Comparison of ENCODE assay signal across 19 cellular contexts in the genomic region with DNA sequence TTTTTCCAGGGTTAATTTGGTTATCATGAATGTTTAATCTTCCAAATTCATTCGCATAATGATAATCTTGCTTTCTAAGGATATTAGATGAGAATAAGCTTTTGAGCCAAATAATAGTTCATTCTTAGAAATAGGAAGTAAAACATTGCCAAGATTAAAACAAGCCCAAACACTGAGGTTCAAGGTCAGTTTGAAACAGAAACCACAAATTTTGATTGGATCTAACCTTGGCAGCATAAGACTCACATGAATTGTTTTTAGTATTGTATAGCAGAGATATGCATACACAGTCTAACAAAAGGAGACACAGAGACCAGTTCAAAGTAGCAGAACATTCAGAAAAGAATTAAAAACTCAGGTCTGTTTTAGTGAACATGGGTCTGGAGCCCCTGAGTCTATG. TPM values are rescaled to one million over a fixed set of nuclear protein-coding genes. Genes with fewer than 3 reads are reported as not detected.
DNase-seq lines count a peak whose midpoint lies in the region; ATAC-seq and TF ChIP-seq lines count a peak whose summit lies in the region.
"Had no signal": no experiment of that assay in that cellular context is flagged by ENCODE, and none has a peak within 500 bp of the region (broad histone marks: within the 10 kb centered on the region; RNA-seq: fewer than 3 reads in every experiment).

No MANE protein-coding gene starts in this region.

- H3K4me3 ChIP-seq in HCT116 (replicated peaks in 1 of 2; ENCODE audit: low read depth in 1 of 2, low read length in 2 of 2) (no peak overlapping the region), astrocyte of the spinal cord (ENCODE audit: low read depth, low read length) (no peak overlapping the region), fibroblast of the aortic adventitia (ENCODE audit: low read depth, low read length) (no peak overlapping the region)
- H3K4me3 ChIP-seq: GM23248, HAP-1, MG63, SJSA1 had no signal

- peak overlapping the region; percentile 64 for H2AFZ ChIP-seq in HCT116 (ENCODE audit: low read depth, low read length, poor library complexity, severe bottlenecking)
- H2AFZ ChIP-seq: GM23248 had no signal

- H3K9me2 ChIP-seq in HCT116 (ENCODE audit: insufficient read depth), result no peaks in the 10 kb centered on the region

- intact Hi-C loops in CD14-positive monocyte (cut with micrococcal nuclease), result no loop called here
- intact Hi-C loops in HCT116 (cut with micrococcal nuclease), result loop anchor here (5.0 kb wide), 1 partner anchor 786 kb away; no protein-coding TSS in a partner anchor

- no peak overlapping the region for H3K9ac ChIP-seq in HCT116 (ENCODE audit: low read length)
- H3K9ac ChIP-seq: GM23248 had no signal

- H3K4me3 Mint-ChIP-seq in CD14-positive monocyte, result no peak overlapping the region

- no peaks in the 10 kb centered on the region for H3K27me3 ChIP-seq in HCT116 (ENCODE audit: insufficient read depth, low read length)
- H3K27me3 ChIP-seq: MG63, SJSA1 had no signal

- H3K4me2 ChIP-seq in HCT116 (ENCODE audit: low read length), result no peak overlapping the region

- POLR2A ChIA-PET in HCT116 (lab: Charles Lee), result no interaction called here
- POLR2A ChIA-PET in RWPE1 (lab: Yijun Ruan, JAX; ENCODE audit: low non-redundant PET), result no interaction called here

- no peak for TF ChIP-seq POLR2A in HCT116 (IDR thresholded peaks at IDR 0.05; ENCODE audit: borderline replicate concordance, extremely low read depth, insufficient read depth, insufficient read length)

- RAD21 ChIA-PET in HCT116 (lab: Charles Lee; ENCODE audit: low non-redundant PET in 1 of 2, low total read pairs in 2 of 2, uncharacterized antibody in 2 of 2, unreplicated experiment in 2 of 2), result no interaction called here

- peaks cover 0 to 10% of the 10 kb centered on the region in 2 experiments; a peak in 2 of 4 replicates for H3K4me1 ChIP-seq in HCT116 (ENCODE audit: control insufficient read depth in 1 of 2, insufficient read depth in 2 of 2, low read length in 2 of 2)
- H3K4me1 ChIP-seq: SJSA1 had no signal

- no peaks in the 10 kb centered on the region for H3K79me2 ChIP-seq in HCT116 (ENCODE audit: insufficient read depth, low read length)

- peak overlapping the region in 5 of 7 donors; percentile 1 to 61 (median 54) for H3K27ac Mint-ChIP-seq in CD14-positive monocyte

- TF ChIP-seq CTCF in CD14-positive monocyte (IDR thresholded peaks at IDR 0.05) (no peak), HCT116 (IDR thresholded peaks at IDR 0.05 in 2 of 3, conservative IDR thresholded peaks at IDR 0.05 in 1 of 3; ENCODE audit: borderline replicate concordance in 1 of 3, insufficient read depth in 1 of 3, low read depth in 2 of 3, low read length in 2 of 3) (no peak), astrocyte of the spinal cord (IDR thresholded peaks at IDR 0.05; ENCODE audit: low read depth, low read length) (no peak), fibroblast of the aortic adventitia (IDR thresholded peaks at IDR 0.05; ENCODE audit: insufficient read depth, low read length) (no peak), RWPE1 (conservative IDR thresholded peaks at IDR 0.05; ENCODE audit: low read depth) (no peak)

- peaks cover 6 to 24% (median 15%) of the 10 kb centered on the region in 7 donors for H3K9me3 Mint-ChIP-seq in CD14-positive monocyte

- in situ Hi-C loops in astrocyte of the spinal cord (cut with HindIII; ENCODE audit: low sequenced_read_pairs), result no loop called here

- H3K27ac ChIP-seq in HCT116 (ENCODE audit: low read depth, low read length) (no peak overlapping the region), RWPE1 (no peak overlapping the region)
- H3K27ac ChIP-seq: C4-2B, GM23248, SJSA1 had no signal

- no peaks in the 10 kb centered on the region for H3K36me3 ChIP-seq in HCT116 (ENCODE audit: control insufficient read depth in 1 of 2, insufficient read depth in 2 of 2, low read length in 2 of 2)
- H3K36me3 ChIP-seq: HAP-1, MG63, SJSA1 had no signal

- no peak for ATAC-seq in HCT116
- no peak for ATAC-seq in HG03442 (IDR thresholded peaks at IDR 0.05; ENCODE audit: unreplicated experiment)
- ATAC-seq in GM18907 (IDR thresholded peaks at IDR 0.05; ENCODE audit: unreplicated experiment), result no peak
- ATAC-seq: Right ventricle myocardium inferior had no signal

- no TSS peak for BruUV-seq in HCT116 (replicated peaks; lab: Mats Ljungman, UMichigan)

- H3K9me3 ChIP-seq in HCT116 (ENCODE audit: control insufficient read depth in 1 of 2, insufficient read depth in 1 of 2, low read depth in 1 of 2, low read length in 2 of 2), result no peaks in the 10 kb centered on the region; a peak in 1 of 4 replicates
- H3K9me3 ChIP-seq: HAP-1, SJSA1 had no signal

- CTCF ChIA-PET in HCT116 (lab: Charles Lee) (no interaction called here), RWPE1 (lab: Yijun Ruan, JAX) (interaction anchor here (0.7 kb wide), 1 partner anchor 843 kb away, joined by 4 read pairs; no protein-coding TSS in a partner anchor)

- H4K20me1 ChIP-seq in HCT116 (ENCODE audit: insufficient read depth), result no peaks in the 10 kb centered on the region

- no peak for TF ChIP-seq RAD21 in HCT116 (IDR thresholded peaks at IDR 0.05; ENCODE audit: low read depth)

- peaks cover 22% of the 10 kb centered on the region for H3K4me1 Mint-ChIP-seq in CD14-positive monocyte

- H3K27me3 Mint-ChIP-seq in CD14-positive monocyte (ENCODE audit: low read depth in 3 of 3), result no peaks in the 10 kb centered on the region

- peaks cover 7 to 10% of the 10 kb centered on the region in 2 donors for H3K36me3 Mint-ChIP-seq in CD14-positive monocyte

- no peak for DNase-seq in CD14-positive monocyte (ENCODE audit: low spot score)
- DNase-seq in HCT116 (ENCODE audit: low read depth, low spot score), result no peak
- peak; percentile 7 for DNase-seq in astrocyte of the spinal cord (ENCODE audit: low read depth, low spot score)
- DNase-seq in fibroblast of the aortic adventitia (ENCODE audit: low read depth), result peak; percentile 76
- no peak for DNase-seq in glomerular visceral epithelial cell (ENCODE audit: extremely low spot score)
- DNase-seq in RWPE1 (ENCODE audit: low spot score), result no peak
- DNase-seq: AML-193, GM23248, MG63, NCI-H1417 treated with DMSO at 0.1 percent for 48 hours, NCI-H187 treated with DMSO at 0.1 percent for 48 hours, NCI-H2107, NCI-H69 had no signal

TF ChIP-seq in HCT116, 20 proteins besides CTCF, POLR2A, EP300 and RAD21:
- TF ChIP-seq ZNF274 (IDR thresholded peaks at IDR 0.05; ENCODE audit: low read depth, low read length) (no peak), SIN3A (IDR thresholded peaks at IDR 0.05; ENCODE audit: low read depth) (no peak), SRF (IDR thresholded peaks at IDR 0.05; ENCODE audit: low read depth) (no peak), EZH2 (IDR thresholded peaks at IDR 0.05) (no peak), ZFX (IDR thresholded peaks at IDR 0.05) (no peak), FOSL1 (IDR thresholded peaks at IDR 0.05; ENCODE audit: low read depth) (no peak), POLR2AphosphoS5 (IDR thresholded peaks at IDR 0.05; ENCODE audit: low read depth, low read length) (no peak), ELF1 (IDR thresholded peaks at IDR 0.05; ENCODE audit: borderline replicate concordance, low read depth) (no peak), JUND (IDR thresholded peaks at IDR 0.05) (no peak), CEBPB (IDR thresholded peaks at IDR 0.05; ENCODE audit: low read depth) (no peak), TCF7L2 (IDR thresholded peaks at IDR 0.05; ENCODE audit: borderline replicate concordance, extremely low read depth, insufficient read depth, insufficient read length) (no peak)
- TF ChIP-seq, protein P1, sequence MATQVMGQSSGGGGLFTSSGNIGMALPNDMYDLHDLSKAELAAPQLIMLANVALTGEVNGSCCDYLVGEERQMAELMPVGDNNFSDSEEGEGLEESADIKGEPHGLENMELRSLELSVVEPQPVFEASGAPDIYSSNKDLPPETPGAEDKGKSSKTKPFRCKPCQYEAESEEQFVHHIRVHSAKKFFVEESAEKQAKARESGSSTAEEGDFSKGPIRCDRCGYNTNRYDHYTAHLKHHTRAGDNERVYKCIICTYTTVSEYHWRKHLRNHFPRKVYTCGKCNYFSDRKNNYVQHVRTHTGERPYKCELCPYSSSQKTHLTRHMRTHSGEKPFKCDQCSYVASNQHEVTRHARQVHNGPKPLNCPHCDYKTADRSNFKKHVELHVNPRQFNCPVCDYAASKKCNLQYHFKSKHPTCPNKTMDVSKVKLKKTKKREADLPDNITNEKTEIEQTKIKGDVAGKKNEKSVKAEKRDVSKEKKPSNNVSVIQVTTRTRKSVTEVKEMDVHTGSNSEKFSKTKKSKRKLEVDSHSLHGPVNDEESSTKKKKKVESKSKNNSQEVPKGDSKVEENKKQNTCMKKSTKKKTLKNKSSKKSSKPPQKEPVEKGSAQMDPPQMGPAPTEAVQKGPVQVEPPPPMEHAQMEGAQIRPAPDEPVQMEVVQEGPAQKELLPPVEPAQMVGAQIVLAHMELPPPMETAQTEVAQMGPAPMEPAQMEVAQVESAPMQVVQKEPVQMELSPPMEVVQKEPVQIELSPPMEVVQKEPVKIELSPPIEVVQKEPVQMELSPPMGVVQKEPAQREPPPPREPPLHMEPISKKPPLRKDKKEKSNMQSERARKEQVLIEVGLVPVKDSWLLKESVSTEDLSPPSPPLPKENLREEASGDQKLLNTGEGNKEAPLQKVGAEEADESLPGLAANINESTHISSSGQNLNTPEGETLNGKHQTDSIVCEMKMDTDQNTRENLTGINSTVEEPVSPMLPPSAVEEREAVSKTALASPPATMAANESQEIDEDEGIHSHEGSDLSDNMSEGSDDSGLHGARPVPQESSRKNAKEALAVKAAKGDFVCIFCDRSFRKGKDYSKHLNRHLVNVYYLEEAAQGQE (IDR thresholded peaks at IDR 0.05; ENCODE audit: low read depth), result no peak
- TF ChIP-seq, protein P2, sequence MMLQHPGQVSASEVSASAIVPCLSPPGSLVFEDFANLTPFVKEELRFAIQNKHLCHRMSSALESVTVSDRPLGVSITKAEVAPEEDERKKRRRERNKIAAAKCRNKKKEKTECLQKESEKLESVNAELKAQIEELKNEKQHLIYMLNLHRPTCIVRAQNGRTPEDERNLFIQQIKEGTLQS (IDR thresholded peaks at IDR 0.05), result no peak
- TF ChIP-seq, protein P3, sequence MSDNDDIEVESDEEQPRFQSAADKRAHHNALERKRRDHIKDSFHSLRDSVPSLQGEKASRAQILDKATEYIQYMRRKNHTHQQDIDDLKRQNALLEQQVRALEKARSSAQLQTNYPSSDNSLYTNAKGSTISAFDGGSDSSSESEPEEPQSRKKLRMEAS (IDR thresholded peaks at IDR 0.05), result no peak
TF ChIP-seq in HCT116: peak in this region for 0.

RNA-seq across cellular contexts. Expression of a gene that starts 43.4 kb away (rescaled TPM):
- polyA plus RNA-seq in CD14-positive monocyte, result 100 to 1,000 TPM; 417 to 844 TPM
- total RNA-seq in HCT116 (2021; ENCODE audit: unreplicated experiment), result 49.9 TPM
- polyA plus RNA-seq in HCT116 (2012), result 7.2 and 12.8 TPM in 2 replicates
- 455 and 1,493 TPM in 2 replicates for total RNA-seq in fibroblast of the aortic adventitia (ENCODE audit: low replicate concordance)

Comparison
In these comparisons a context has a peak if more than half of its experiments do, and no peak if none do; other contexts are left out.
1. DNase-seq: peak in astrocyte of the spinal cord (single experiment) and fibroblast of the aortic adventitia (single experiment); none in CD14-positive monocyte (single experiment), HCT116 (single experiment), glomerular visceral epithelial cell (single experiment) and RWPE1 (single experiment).